ENCODE assay signal across 17 cellular contexts in the genomic region with DNA sequence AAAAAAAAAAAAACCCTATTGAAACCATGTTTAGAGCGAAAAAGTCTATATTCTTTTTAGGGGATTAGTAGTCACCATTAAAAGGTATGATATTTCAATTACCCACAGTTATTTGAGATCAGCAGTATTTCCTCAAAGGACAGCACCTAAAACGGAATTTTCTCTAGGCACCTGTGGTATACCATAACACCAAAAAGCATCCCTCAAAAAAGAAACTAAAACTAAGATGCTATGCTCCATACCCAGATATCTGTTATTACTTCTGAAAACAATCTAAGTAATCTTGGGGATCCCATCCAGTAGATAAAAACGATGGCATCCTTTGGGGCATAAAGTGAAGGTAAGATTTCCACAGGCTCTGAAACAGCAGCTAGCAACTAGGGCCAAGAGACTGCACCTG.
"Had no signal": no experiment of that assay in that cellular context is flagged by ENCODE, and none has a peak within 500 bp of the region (broad histone marks: within the 10 kb centered on the region; RNA-seq: fewer than 3 reads in every experiment).

No MANE protein-coding gene starts in this region.

- FAIRE-seq: frontal cortex had no signal

- ATAC-seq: activated naive CD8-positive, alpha-beta T cell treated with anti-CD3 and anti-CD28 coated beads, Interleukin-2, amount 50 U/mL, for 24 hours; activated T-cell treated with anti-CD3 and anti-CD28 coated beads, Interleukin-2, amount 50 U/mL, for 72 hours; body of pancreas; esophagus mucosa; naive thymus-derived CD8-positive, alpha-beta T cell had no signal

- H3K27ac ChIP-seq: body of pancreas, spleen, testis had no signal

- H3K9me3 ChIP-seq: body of pancreas, testis had no signal

- DNase-seq: activated CD4-positive, alpha-beta T cell treated with anti-CD3 and anti-CD28 coated beads for 4 hours; activated CD4-positive, alpha-beta T cell treated with anti-CD3 and anti-CD28 coated beads, Interleukin-2, amount 50 U/mL, for 48 hours; activated CD4-positive, CD25-positive, alpha-beta regulatory T cell; activated effector memory CD4-positive, alpha-beta T cell treated with Interleukin-2 at 50 U/mL for 16 hours; activated naive CD4-positive, alpha-beta T cell treated with anti-CD3 and anti-CD28 coated beads, Interleukin-2, amount 50 U/mL, for 16 hours; activated naive CD8-positive, alpha-beta T cell treated with anti-CD3 and anti-CD28 coated beads, Interleukin-2, amount 50 U/mL, for 24 hours; activated T-cell treated with anti-CD3 and anti-CD28 coated beads, Interleukin-2, amount 50 U/mL, for 72 hours; effector CD4-positive, alpha-beta T cell; mammary epithelial cell; naive thymus-derived CD8-positive, alpha-beta T cell; spleen; stimulated activated CD4-positive, alpha-beta T cell treated with anti-CD3 and anti-CD28 coated beads, Interleukin-4, amount 100 ng/mL, for 1 hour; stimulated activated naive CD4-positive, alpha-beta T cell; testis had no signal

- H3K4me3 ChIP-seq: body of pancreas, spleen, testis had no signal

- H3K27me3 ChIP-seq: body of pancreas, spleen, testis had no signal

- H3K4me1 ChIP-seq: testis had no signal
